ENCODE assay signal across 24 cellular contexts in genomic region chr14:34243001-34243400, GRCh38.
"Had no signal": no experiment of that assay in that cellular context is flagged by ENCODE, and none has a peak within 500 bp of the region (broad histone marks: within the 10 kb centered on the region; RNA-seq: fewer than 3 reads in every experiment).

No MANE protein-coding gene starts in this region.

- H3K36me3 ChIP-seq: esophagus squamous epithelium, gastrocnemius medialis, heart right ventricle, left lung, lower lobe of right lung had no signal

- H3K9me3 ChIP-seq: esophagus squamous epithelium, gastrocnemius medialis, heart right ventricle, left lung, lower lobe of right lung, mucosa of descending colon had no signal

- H3K27me3 ChIP-seq: dorsolateral prefrontal cortex, esophagus squamous epithelium, gastrocnemius medialis, heart right ventricle, left lung had no signal

- H3K27ac ChIP-seq: coronary artery, dorsolateral prefrontal cortex, esophagus squamous epithelium, gastrocnemius medialis, heart right ventricle, left lung, lower lobe of right lung had no signal

- ATAC-seq: gastrocnemius medialis, heart right ventricle, left cardiac atrium, left lung, left ventricle myocardium superior, lower lobe of right lung had no signal

- H3K4me3 ChIP-seq: coronary artery, dorsolateral prefrontal cortex, esophagus squamous epithelium, gastrocnemius medialis, heart right ventricle, left lung, lower lobe of right lung, mucosa of descending colon had no signal

- H3K4me1 ChIP-seq: esophagus squamous epithelium, gastrocnemius medialis, left lung, lower lobe of right lung had no signal

- FAIRE-seq: colon, endothelial cell of umbilical vein, islet of Langerhans, keratinocyte had no signal

- DNase-seq: dermis blood vessel endothelial cell; dorsolateral prefrontal cortex; effector CD4-positive, alpha-beta T cell; effector memory CD4-positive, alpha-beta T cell; esophagus squamous epithelium; foreskin fibroblast; foreskin melanocyte; gastrocnemius medialis; glutamatergic neuron; head of caudate nucleus; heart right ventricle; hippocampal formation; left cardiac atrium; left lung; left ventricle myocardium superior; lower lobe of right lung; mesenchymal stem cell; mucosa of descending colon; naive B cell had no signal
